1 cellular context compared by ENCODE assay signal in the genomic region with DNA sequence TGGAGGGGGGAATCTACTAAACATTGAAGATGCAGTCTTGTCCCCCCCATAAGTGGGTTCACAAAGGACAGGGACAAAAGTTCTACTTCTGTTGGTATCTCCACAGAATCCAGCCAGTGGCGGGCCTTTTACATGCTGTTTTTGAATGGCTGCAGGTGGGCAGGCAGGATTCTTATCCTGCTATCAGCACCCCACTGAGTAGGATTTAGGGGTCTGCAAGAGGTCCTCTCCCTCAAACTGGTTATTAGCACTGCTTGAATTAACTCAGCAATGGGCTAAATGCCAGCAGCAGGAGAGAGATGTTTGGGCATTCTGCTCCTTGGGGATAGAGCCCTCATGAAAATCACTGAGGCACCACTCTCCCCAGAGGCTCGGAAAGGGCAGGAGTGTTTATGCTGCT.
TF ChIP-seq lines count a peak whose summit lies in the region.

No MANE protein-coding gene starts in this region.

TF ChIP-seq in GM23338, 12 proteins besides CTCF, POLR2A, EP300 and RAD21 (continued from another document):
- TF ChIP-seq ZNF462 (CRISPR knock-in tag; IDR thresholded peaks at IDR 0.05) (no peak), STAT1 (IDR thresholded peaks at IDR 0.05; ENCODE audit: unreplicated experiment) (no peak), POLR2AphosphoS5 (IDR thresholded peaks at IDR 0.05; ENCODE audit: low read depth) (no peak; the same call in 1 of the 2 replicates), CREB1 (CRISPR knock-in tag; IDR thresholded peaks at IDR 0.05; ENCODE audit: low read depth) (no peak), JUNB (IDR thresholded peaks at IDR 0.05; ENCODE audit: unreplicated experiment) (no peak), EZH2phosphoT487 (IDR thresholded peaks at IDR 0.05; ENCODE audit: unreplicated experiment) (no peak)
- TF ChIP-seq, protein P1, sequence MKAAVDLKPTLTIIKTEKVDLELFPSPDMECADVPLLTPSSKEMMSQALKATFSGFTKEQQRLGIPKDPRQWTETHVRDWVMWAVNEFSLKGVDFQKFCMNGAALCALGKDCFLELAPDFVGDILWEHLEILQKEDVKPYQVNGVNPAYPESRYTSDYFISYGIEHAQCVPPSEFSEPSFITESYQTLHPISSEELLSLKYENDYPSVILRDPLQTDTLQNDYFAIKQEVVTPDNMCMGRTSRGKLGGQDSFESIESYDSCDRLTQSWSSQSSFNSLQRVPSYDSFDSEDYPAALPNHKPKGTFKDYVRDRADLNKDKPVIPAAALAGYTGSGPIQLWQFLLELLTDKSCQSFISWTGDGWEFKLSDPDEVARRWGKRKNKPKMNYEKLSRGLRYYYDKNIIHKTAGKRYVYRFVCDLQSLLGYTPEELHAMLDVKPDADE (IDR thresholded peaks at IDR 0.05): no peak
